ENCODE assay signal across 13 cellular contexts in genomic region chr1:64962447-64962846, GRCh38. TPM values are rescaled to one million over a fixed set of nuclear protein-coding genes. Genes with fewer than 3 reads are reported as not detected.
DNase-seq lines count a peak whose midpoint lies in the region; ATAC-seq and TF ChIP-seq lines count a peak whose summit lies in the region.
"Had no signal": no experiment of that assay in that cellular context is flagged by ENCODE, and none has a peak within 500 bp of the region (broad histone marks: within the 10 kb centered on the region; RNA-seq: fewer than 3 reads in every experiment).

No MANE protein-coding gene starts in this region.

- intact Hi-C loops in natural killer cell (cut with micrococcal nuclease): no loop called here

- H3K4me1 Mint-ChIP-seq in natural killer cell: peaks cover 70 to 81% of the 10 kb centered on the region in 2 donors

- TF ChIP-seq CTCF in GM06990 (IDR thresholded peaks at IDR 0.05; ENCODE audit: insufficient read depth, low read length, poor library complexity, severe bottlenecking) (no peak), natural killer cell (IDR thresholded peaks at IDR 0.05) (no peak)

- peak overlapping the region; percentile 94 for H3K4me3 Mint-ChIP-seq in natural killer cell
- H3K4me3 Mint-ChIP-seq: endodermal cell had no signal

- DNase-seq in GM06990 (ENCODE audit: extremely low read depth, insufficient read length) (peak; percentile 33), natural killer cell (no peak), NCI-H2081 (lab: John Stamatoyannopoulos, UW) (no peak), SHP77 treated with DMSO at 0.1 percent for 48 hours (lab: John Stamatoyannopoulos, UW) (no peak), cortex of kidney (lab: John Stamatoyannopoulos, UW) (no peak)
- peak; percentile 17 for DNase-seq in activated effector memory CD4-positive, alpha-beta T cell treated with Interleukin-2 at 50 U/mL for 16 hours
- DNase-seq: endodermal cell, islet precursor cell, NCI-H748 treated with DMSO at 0.1 percent for 48 hours, testis had no signal

- no peaks in the 10 kb centered on the region for H3K9me3 Mint-ChIP-seq in natural killer cell
- H3K9me3 Mint-ChIP-seq: endodermal cell had no signal

- no peak overlapping the region for H3K4me3 ChIP-seq in GM06990 (replicated peaks; ENCODE audit: low read depth, low read length)
- H3K4me3 ChIP-seq: skin epidermis, testis had no signal

- H3K36me3 Mint-ChIP-seq in natural killer cell: no peaks in the 10 kb centered on the region

- no peaks in the 10 kb centered on the region for H3K36me3 ChIP-seq in GM06990 (ENCODE audit: control insufficient read depth, insufficient read depth, low read length)

- H3K27me3 ChIP-seq in GM06990 (replicated peaks; ENCODE audit: control insufficient read depth, insufficient read depth, low read length): no peaks in the 10 kb centered on the region
- H3K27me3 ChIP-seq: testis had no signal

- peak overlapping the region in 1 of 2 donors; percentile 94 for H3K27ac Mint-ChIP-seq in natural killer cell
- H3K27ac Mint-ChIP-seq: endodermal cell had no signal

- ATAC-seq in HG03432 (IDR thresholded peaks at IDR 0.05; ENCODE audit: unreplicated experiment) (peak; percentile 19), natural killer cell (no peak), HG03159 (IDR thresholded peaks at IDR 0.05; ENCODE audit: unreplicated experiment) (no peak)

- H3K27me3 Mint-ChIP-seq in natural killer cell (ENCODE audit: low read depth in 2 of 2): no peaks in the 10 kb centered on the region

RNA-seq across cellular contexts. Expression of gene JAK1, which starts 3.9 kb away (rescaled TPM):
- total RNA-seq in natural killer cell: 100 to 1,000 TPM; 507 to 626 (median 526) TPM

Comparison
In these comparisons a context has a peak if more than half of its experiments do, and no peak if none do; other contexts are left out.
1. DNase-seq: peak in GM06990 (single experiment) and activated effector memory CD4-positive, alpha-beta T cell treated with Interleukin-2 at 50 U/mL for 16 hours (single experiment); none in natural killer cell (single experiment), NCI-H2081 (0 of 2), SHP77 treated with DMSO at 0.1 percent for 48 hours (single experiment) and cortex of kidney (single experiment).